22 cellular contexts compared by ENCODE assay signal in the genomic region with DNA sequence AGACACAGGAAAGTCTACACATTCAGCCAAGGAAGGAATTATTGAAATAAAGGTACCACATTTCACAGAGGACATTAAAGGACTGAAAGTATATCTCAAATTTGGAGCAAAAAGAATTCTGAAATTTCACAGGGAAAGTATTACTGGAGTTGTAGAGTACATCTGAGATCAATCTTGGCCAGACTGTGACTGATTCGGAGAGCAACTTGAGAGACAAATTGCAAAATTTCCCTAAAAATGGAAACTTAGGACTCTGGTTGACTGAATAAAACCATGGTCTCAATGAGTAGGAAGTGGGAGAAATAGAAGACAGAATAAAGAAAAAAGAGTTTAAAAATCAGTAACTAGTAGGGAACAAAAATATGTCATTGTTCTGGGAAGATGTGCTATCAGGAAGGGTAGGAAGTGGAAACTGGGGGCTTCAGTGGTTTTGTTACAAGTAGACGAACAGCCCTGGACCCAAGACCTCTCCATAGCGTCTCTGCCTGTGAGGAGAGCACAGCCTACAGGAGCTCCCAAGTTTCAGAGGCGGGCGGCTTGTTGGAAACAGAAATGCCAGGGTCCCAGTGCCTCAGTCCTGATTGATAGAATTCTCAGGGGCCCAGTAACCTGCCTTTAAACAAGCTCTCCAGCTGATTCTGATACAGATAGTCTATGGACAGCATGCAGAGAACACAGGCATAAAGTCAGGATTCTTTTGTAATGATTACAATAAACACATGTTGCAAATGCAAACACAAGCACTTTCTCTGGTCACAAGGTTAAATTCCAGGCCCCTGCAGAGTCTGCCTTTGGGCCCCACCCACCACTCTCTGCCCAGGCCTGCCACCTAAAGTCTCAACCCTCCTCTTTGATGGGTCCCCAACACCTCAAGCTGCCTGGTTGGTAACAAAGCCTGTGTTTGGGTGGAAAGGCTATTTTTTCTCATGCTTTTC.
DNase-seq lines count a peak whose midpoint lies in the region; ATAC-seq and TF ChIP-seq lines count a peak whose summit lies in the region.
"Had no signal": no experiment of that assay in that cellular context is flagged by ENCODE, and none has a peak within 500 bp of the region (broad histone marks: within the 10 kb centered on the region; RNA-seq: fewer than 3 reads in every experiment).

No MANE protein-coding gene starts in this region.

- peak overlapping the region; percentile 13; the same call in 1 of the 2 replicates for H3K56ac ChIP-seq in IMR-90 (ENCODE audit: extremely low read depth, insufficient read depth, low read length)

- no peak overlapping the region for H3K27ac Mint-ChIP-seq in Caco-2 (ENCODE audit: unreplicated experiment)
- H3K27ac Mint-ChIP-seq in endodermal cell, result no peak overlapping the region
- no peak overlapping the region for H3K27ac Mint-ChIP-seq in activated T-helper 2 cell treated with anti-CD3 and anti-CD28 coated beads, Interferon-gamma antibody, Interleukin-2, Interleukin-4, amounts not matched to agents 10 μg/mL and 5 μg/mL and 100 μg/mL, durations not matched to agents 14 hours and 24 hours and 36 hours
- H3K27ac Mint-ChIP-seq: neural progenitor cell had no signal

- no peak overlapping the region for H3K9ac ChIP-seq in IMR-90 (ENCODE audit: low read depth, low read length)
- H3K9ac ChIP-seq in endodermal cell (ENCODE audit: extremely low read depth, low read length, poor library complexity, severe bottlenecking), result no peak overlapping the region
- H3K9ac ChIP-seq: BLaER1, neural progenitor cell had no signal

- peak overlapping the region; percentile 76 for H2BK20ac ChIP-seq in IMR-90 (ENCODE audit: low read depth, low read length)

- intact Hi-C loops in Caco-2 (cut with micrococcal nuclease; ENCODE audit: unreplicated experiment), result no loop called here
- intact Hi-C loops in IMR-90 (cut with micrococcal nuclease), result loop anchor here (1.0 kb wide), 1 partner anchor 11 kb away; no protein-coding TSS in a partner anchor
- intact Hi-C loops in right lobe of liver (cut with DNase I), result no loop called here
- intact Hi-C loops in activated T-helper 2 cell treated with anti-CD3 and anti-CD28 coated beads, Interferon-gamma antibody, Interleukin-2, Interleukin-4, amounts not matched to agents 10 μg/mL and 5 μg/mL and 100 μg/mL, durations not matched to agents 14 hours and 24 hours and 36 hours (cut with micrococcal nuclease), result no loop called here
- intact Hi-C loops in Right ventricle myocardium superior (cut with DNase I), result no loop called here

- no peak for TF ChIP-seq CTCF in Caco-2 (IDR thresholded peaks at IDR 0.05; ENCODE audit: insufficient read depth in 1 of 2, low read depth in 1 of 2, low read length in 1 of 2, severe bottlenecking in 1 of 2, unreplicated experiment in 1 of 2)
- no peak for TF ChIP-seq CTCF in IMR-90 (conservative IDR thresholded peaks at IDR 0.05; ENCODE audit: low read depth, low read length)
- no peak for TF ChIP-seq CTCF in endodermal cell (conservative IDR thresholded peaks at IDR 0.05)
- TF ChIP-seq CTCF in right lobe of liver (IDR thresholded peaks at IDR 0.05), result no peak

- no peaks in the 10 kb centered on the region for H3K9me3 Mint-ChIP-seq in Caco-2 (ENCODE audit: unreplicated experiment)
- no peaks in the 10 kb centered on the region for H3K9me3 Mint-ChIP-seq in endodermal cell
- H3K9me3 Mint-ChIP-seq in activated T-helper 2 cell treated with anti-CD3 and anti-CD28 coated beads, Interferon-gamma antibody, Interleukin-2, Interleukin-4, amounts not matched to agents 10 μg/mL and 5 μg/mL and 100 μg/mL, durations not matched to agents 14 hours and 24 hours and 36 hours, result no peaks in the 10 kb centered on the region
- H3K9me3 Mint-ChIP-seq: neural progenitor cell, T-cell had no signal

- H3K4me1 ChIP-seq in Caco-2 (peaks cover 6% of the 10 kb centered on the region; the same call in 1 of the 2 replicates), IMR-90 (ENCODE audit: control insufficient read depth, insufficient read depth, low read length) (peaks cover 12% of the 10 kb centered on the region), endodermal cell (ENCODE audit: control insufficient read depth, insufficient read depth, low read length) (no peaks in the 10 kb centered on the region), right lobe of liver (peaks cover 0 to 55% (median 12%) of the 10 kb centered on the region in 4 donors)
- H3K4me1 ChIP-seq: BLaER1, neural progenitor cell, sigmoid colon, transverse colon had no signal

- 88% methylated on average over 3 of the region's 5 CpGs; no CpG with 5 or more reads in 1 of the 2 experiments for WGBS in IMR-90 (ENCODE audit: extremely low coverage in 2 of 2, insufficient read length in 1 of 2), 2 experiments
- 78 to 82% methylated on average over 5 of the region's 5 CpGs for WGBS in endodermal cell (ENCODE audit: insufficient coverage in 1 of 2, insufficient read length in 1 of 2), 2 experiments
- WGBS in right lobe of liver (ENCODE audit: insufficient coverage, low coverage, low lambda C conversion rate, missing lambda C conversion rate), result 61% methylated on average over 3 of the region's 5 CpGs

- no peak overlapping the region; the same call in 1 of the 2 replicates for H3K23ac ChIP-seq in IMR-90 (ENCODE audit: low read depth, low read length)

- BruUV-seq in Caco-2 (replicated peaks; lab: Mats Ljungman, UMichigan) (no TSS peak), IMR-90 (replicated peaks; lab: Mats Ljungman, UMichigan) (no TSS peak)

- no peaks in the 10 kb centered on the region for H3K9me3 ChIP-seq in Caco-2
- no peaks in the 10 kb centered on the region for H3K9me3 ChIP-seq in IMR-90 (ENCODE audit: control insufficient read depth, insufficient read depth, low read length)
- peaks cover 2% of the 10 kb centered on the region for H3K9me3 ChIP-seq in endodermal cell (ENCODE audit: control insufficient read depth, low read length)
- H3K9me3 ChIP-seq in right lobe of liver, result no peaks in the 10 kb centered on the region
- H3K9me3 ChIP-seq: BLaER1, sigmoid colon, transverse colon had no signal

- H3K9me1 ChIP-seq in IMR-90 (ENCODE audit: insufficient read depth, low read length), result peaks cover 5% of the 10 kb centered on the region

- H3K4me1 Mint-ChIP-seq in Caco-2 (ENCODE audit: low read depth, unreplicated experiment) (no peaks in the 10 kb centered on the region), endodermal cell (no peaks in the 10 kb centered on the region)
- H3K4me1 Mint-ChIP-seq in activated T-helper 2 cell treated with anti-CD3 and anti-CD28 coated beads, Interferon-gamma antibody, Interleukin-2, Interleukin-4, amounts not matched to agents 10 μg/mL and 5 μg/mL and 100 μg/mL, durations not matched to agents 14 hours and 24 hours and 36 hours (ENCODE audit: low read depth), result no peaks in the 10 kb centered on the region
- H3K4me1 Mint-ChIP-seq: T-cell had no signal

- peaks cover 0 to 13% of the 10 kb centered on the region in 2 experiments; a peak in 2 of 4 replicates for H3K79me1 ChIP-seq in IMR-90 (ENCODE audit: low read depth in 1 of 2, low read length in 2 of 2)

- peak overlapping the region; percentile 75 for H3K4ac ChIP-seq in IMR-90 (ENCODE audit: low read depth, low read length)

- H3K27ac ChIP-seq in IMR-90 (ENCODE audit: insufficient read depth, low read length), result peak overlapping the region; percentile 84; the same call in 1 of the 2 replicates
- no peak overlapping the region for H3K27ac ChIP-seq in endodermal cell (ENCODE audit: low read depth, low read length)
- H3K27ac ChIP-seq in right lobe of liver, result peak overlapping the region in 2 of 3 donors; percentile 1 to 47
- H3K27ac ChIP-seq: BLaER1, neural progenitor cell, sigmoid colon, transverse colon, VCaP had no signal

- dilution Hi-C loops in IMR-90 (cut with HindIII; ENCODE audit: low sequenced_read_pairs, unreplicated experiment), result no loop called here

- no peak overlapping the region for H3K4me3 ChIP-seq in Caco-2 (ENCODE audit: low read depth, low read length)
- H3K4me3 ChIP-seq in IMR-90 (ENCODE audit: insufficient read depth, low read depth, low read length), result no peak overlapping the region
- no peak overlapping the region for H3K4me3 ChIP-seq in endodermal cell (ENCODE audit: low read length)
- no peak overlapping the region for H3K4me3 ChIP-seq in right lobe of liver
- H3K4me3 ChIP-seq: BLaER1, neural progenitor cell, sigmoid colon, transverse colon had no signal

- peak overlapping the region; percentile 36; the same call in 1 of the 2 replicates for H4K5ac ChIP-seq in IMR-90 (ENCODE audit: low read depth, low read length)

- H4K91ac ChIP-seq in IMR-90 (ENCODE audit: insufficient read depth, low read depth, low read length), result peak overlapping the region; percentile 58; the same call in 1 of the 2 replicates

- H3K36me3 ChIP-seq in Caco-2 (ENCODE audit: control insufficient read depth, insufficient read depth, low read length) (no peaks in the 10 kb centered on the region), IMR-90 (ENCODE audit: control insufficient read depth, insufficient read depth, low read length) (no peaks in the 10 kb centered on the region), endodermal cell (ENCODE audit: control insufficient read depth, insufficient read depth, low read length) (no peaks in the 10 kb centered on the region), right lobe of liver (no peaks in the 10 kb centered on the region)
- H3K36me3 ChIP-seq: BLaER1, neural progenitor cell, sigmoid colon, transverse colon had no signal

- POLR2A ChIA-PET in Caco-2 (lab: Charles Lee) (no interaction called here), IMR-90 (lab: Charles Lee; ENCODE audit: unreplicated experiment) (interaction anchor here (0.5 kb wide), 1 partner anchor 286 kb away, joined by 5 read pairs; no protein-coding TSS in a partner anchor)

- H2BK5ac ChIP-seq in IMR-90 (ENCODE audit: low read depth, low read length, poor library complexity, severe bottlenecking), result peak overlapping the region; percentile 45

- TF ChIP-seq POLR2A in IMR-90 (IDR thresholded peaks at IDR 0.05; ENCODE audit: low read depth, low read length) (no peak), right lobe of liver (IDR thresholded peaks at IDR 0.05) (no peak)

- H3K4me3 Mint-ChIP-seq in Caco-2 (ENCODE audit: unreplicated experiment) (no peak overlapping the region), endodermal cell (no peak overlapping the region)
- no peak overlapping the region for H3K4me3 Mint-ChIP-seq in activated T-helper 2 cell treated with anti-CD3 and anti-CD28 coated beads, Interferon-gamma antibody, Interleukin-2, Interleukin-4, amounts not matched to agents 10 μg/mL and 5 μg/mL and 100 μg/mL, durations not matched to agents 14 hours and 24 hours and 36 hours (ENCODE audit: low read depth)
- H3K4me3 Mint-ChIP-seq: neural progenitor cell, T-cell had no signal

- peak overlapping the region; percentile 83; the same call in 1 of the 2 replicates for H3K14ac ChIP-seq in IMR-90 (replicated peaks; ENCODE audit: low read depth, low read length)

- H3K18ac ChIP-seq in IMR-90 (ENCODE audit: low read depth, low read length), result peak overlapping the region; percentile 73

- no peaks in the 10 kb centered on the region for H4K20me1 ChIP-seq in IMR-90 (ENCODE audit: insufficient read depth, low read length)
- H4K20me1 ChIP-seq: BLaER1 had no signal

- ATAC-seq in IMR-90 (ENCODE audit: low read depth), result peak; percentile 94
- ATAC-seq in right lobe of liver, result peak; percentile 88 to 94 (median 90)
- no peak for ATAC-seq in HG03565 (IDR thresholded peaks at IDR 0.05; ENCODE audit: unreplicated experiment)
- ATAC-seq in Right ventricle myocardium superior (ENCODE audit: poor library complexity), result no peak
- no peak for ATAC-seq in GM21360 (IDR thresholded peaks at IDR 0.05; ENCODE audit: unreplicated experiment)
- ATAC-seq: T-cell had no signal

- peak overlapping the region; percentile 77; the same call in 1 of the 2 replicates for H2AK5ac ChIP-seq in IMR-90 (ENCODE audit: low read depth, low read length)

- H3K27me3 ChIP-seq in Caco-2 (replicated peaks; ENCODE audit: control insufficient read depth, insufficient read depth, low read length) (no peaks in the 10 kb centered on the region), IMR-90 (ENCODE audit: control insufficient read depth, insufficient read depth, low read length) (no peaks in the 10 kb centered on the region), endodermal cell (ENCODE audit: control insufficient read depth, insufficient read depth, low read length, poor library complexity, severe bottlenecking) (no peaks in the 10 kb centered on the region), right lobe of liver (no peaks in the 10 kb centered on the region)
- H3K27me3 ChIP-seq: BLaER1, neural progenitor cell, sigmoid colon, transverse colon had no signal

- peak overlapping the region; percentile 87 for H2BK120ac ChIP-seq in IMR-90 (ENCODE audit: low read depth, low read length)

- H3K27me3 Mint-ChIP-seq in Caco-2 (ENCODE audit: insufficient read depth, unreplicated experiment), result no peaks in the 10 kb centered on the region
- no peaks in the 10 kb centered on the region for H3K27me3 Mint-ChIP-seq in endodermal cell (ENCODE audit: insufficient read depth)
- H3K27me3 Mint-ChIP-seq in activated T-helper 2 cell treated with anti-CD3 and anti-CD28 coated beads, Interferon-gamma antibody, Interleukin-2, Interleukin-4, amounts not matched to agents 10 μg/mL and 5 μg/mL and 100 μg/mL, durations not matched to agents 14 hours and 24 hours and 36 hours (ENCODE audit: low read depth), result peaks cover 31% of the 10 kb centered on the region

- H2AFZ ChIP-seq in IMR-90 (replicated peaks; ENCODE audit: low read length, poor library complexity), result peak overlapping the region; percentile 15
- H2AFZ ChIP-seq: neural progenitor cell had no signal

- no peaks in the 10 kb centered on the region for H3K36me3 Mint-ChIP-seq in Caco-2 (ENCODE audit: insufficient read depth, unreplicated experiment)
- no peaks in the 10 kb centered on the region for H3K36me3 Mint-ChIP-seq in endodermal cell (ENCODE audit: low read depth)
- H3K36me3 Mint-ChIP-seq in activated T-helper 2 cell treated with anti-CD3 and anti-CD28 coated beads, Interferon-gamma antibody, Interleukin-2, Interleukin-4, amounts not matched to agents 10 μg/mL and 5 μg/mL and 100 μg/mL, durations not matched to agents 14 hours and 24 hours and 36 hours (ENCODE audit: low read depth), result no peaks in the 10 kb centered on the region
- H3K36me3 Mint-ChIP-seq: neural progenitor cell, T-cell had no signal

- peak overlapping the region in 1 of 2 experiments; percentile 55; a peak in 2 of 4 replicates for H4K8ac ChIP-seq in IMR-90 (ENCODE audit: low read depth in 2 of 2, low read length in 2 of 2)

- H2BK15ac ChIP-seq in IMR-90 (ENCODE audit: low read depth, low read length), result peak overlapping the region; percentile 66; the same call in 2 of the 3 replicates

- peak overlapping the region; percentile 62 for H3K4me2 ChIP-seq in IMR-90 (ENCODE audit: low read depth, low read length)
- H3K4me2 ChIP-seq: BLaER1, neural progenitor cell had no signal

- peak overlapping the region; percentile 57 for H2AK9ac ChIP-seq in IMR-90 (replicated peaks; ENCODE audit: low read depth, low read length, poor library complexity)

- in situ Hi-C loops in IMR-90 (cut with MboI; ENCODE audit: low sequenced_read_pairs), result no loop called here

- TF ChIP-seq RAD21 in IMR-90 (IDR thresholded peaks at IDR 0.05; ENCODE audit: low read length), result no peak

- peak; percentile 42 to 50 for DNase-seq in Caco-2
- DNase-seq in IMR-90, result peak; percentile 73
- DNase-seq in endodermal cell, result peak; percentile 74
- peak; percentile 42 to 69 (median 68) for DNase-seq in right lobe of liver
- DNase-seq in activated T-helper 2 cell treated with anti-CD3 and anti-CD28 coated beads, Interferon-gamma antibody, Interleukin-2, Interleukin-4, amounts not matched to agents 10 μg/mL and 5 μg/mL and 100 μg/mL, durations not matched to agents 14 hours and 24 hours and 36 hours (ENCODE audit: low spot score), result no peak
- no peak for DNase-seq in Right ventricle myocardium superior
- DNase-seq: activated CD8-positive, alpha-beta memory T cell treated with anti-CD3 and anti-CD28 coated beads for 24 hours; activated gamma-delta T cell; DMS79; foreskin melanocyte; KG1; NCI-H1694 treated with DMSO at 0.1 percent for 48 hours; NCI-H526; sigmoid colon; stimulated activated CD4-positive, alpha-beta T cell treated with anti-CD3 and anti-CD28 coated beads, Interleukin-4, amount 100 ng/mL, for 4 hours; T-cell; transverse colon had no signal

- CTCF ChIA-PET in Caco-2 (lab: Charles Lee), result interaction anchor here (0.6 to 1.5 kb wide), 2 partner anchors 62 to 181 kb away, joined by 3 to 10 read pairs; no protein-coding TSS in a partner anchor
- CTCF ChIA-PET in IMR-90 (lab: Yijun Ruan, JAX), result interaction anchor here (0.6 to 0.7 kb wide), 3 partner anchors 8 to 252 kb away, joined by 3 to 6 read pairs (median 3); no protein-coding TSS in a partner anchor

Comparison
In these comparisons a context has a peak if more than half of its experiments do, and no peak if none do; other contexts are left out.
1. DNase-seq: peak in Caco-2 (2 of 2), IMR-90 (single experiment), endodermal cell (single experiment) and right lobe of liver (3 of 3); none in activated T-helper 2 cell treated with anti-CD3 and anti-CD28 coated beads, Interferon-gamma antibody, Interleukin-2, Interleukin-4, amounts not matched to agents 10 μg/mL and 5 μg/mL and 100 μg/mL, durations not matched to agents 14 hours and 24 hours and 36 hours (single experiment) and Right ventricle myocardium superior (single experiment).
2. ATAC-seq: peak in IMR-90 (single experiment) and right lobe of liver (4 of 4); none in HG03565 (single experiment), Right ventricle myocardium superior (single experiment) and GM21360 (single experiment).